23 cellular contexts compared by ENCODE assay signal in genomic region chr18:43952398-43952797, GRCh38.
"Had no signal": no experiment of that assay in that cellular context is flagged by ENCODE, and none has a peak within 500 bp of the region (broad histone marks: within the 10 kb centered on the region; RNA-seq: fewer than 3 reads in every experiment).

No MANE protein-coding gene starts in this region.

- H3K27ac ChIP-seq: SJSA1, SK-N-MC had no signal

- H3K27me3 ChIP-seq: MG63, SJSA1 had no signal

- H3K9me3 ChIP-seq: MG63, SJSA1 had no signal

- H3K4me1 ChIP-seq: SJSA1 had no signal

- H3K4me3 ChIP-seq: MG63, SJSA1, SK-N-MC had no signal

- H3K36me3 ChIP-seq: MG63, SJSA1 had no signal

- DNase-seq: IMR-90, Karpas-422, KG1, MG63, NCI-H1092, NCI-H1105 treated with DMSO at 0.1 percent for 48 hours, NCI-H1436, NCI-H187, NCI-H2029, NCI-H2081 treated with DMSO at 0.1 percent for 48 hours, NCI-H2171, NCI-H226, NCI-H446, NCI-H510A, NCI-H524 treated with DMSO at 0.1 percent for 48 hours, NCI-H69, NCI-H774, Right ventricle myocardium superior, RPMI8226, SIG-M5 had no signal

- ATAC-seq: HepG2 had no signal
